Comparison of ENCODE assay signal across 2 cellular contexts in the genomic region with DNA sequence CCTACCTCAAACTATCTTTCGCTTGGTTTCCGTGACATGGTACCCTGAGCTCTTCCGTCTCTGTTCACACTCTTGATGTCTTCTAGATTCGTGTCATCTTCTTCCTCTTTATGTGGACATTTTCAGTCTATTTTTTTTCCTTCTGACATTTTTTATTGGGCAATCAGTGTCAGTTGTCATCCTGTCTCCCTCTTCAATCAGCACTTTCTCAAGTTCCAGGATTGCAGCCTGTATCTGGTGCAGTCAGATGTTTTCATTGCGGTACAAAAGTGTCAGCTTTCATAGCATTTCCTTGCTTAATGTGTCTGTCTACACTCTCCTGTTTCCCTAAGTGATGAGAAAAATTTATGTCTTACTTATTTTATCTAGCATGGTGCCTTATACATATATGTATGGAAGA.
A peak's percentile ranks its signal among the peaks of the same experiment; 100 is the strongest.
TF ChIP-seq lines count a peak whose summit lies in the region.

No MANE protein-coding gene starts in this region.

TF ChIP-seq in K562, 482 proteins besides CTCF, POLR2A, EP300 and RAD21:
- TF ChIP-seq CEBPB (tag; IDR thresholded peaks at IDR 0.05) (peak; percentile 45), YY1 (IDR thresholded peaks at IDR 0.05; ENCODE audit: borderline replicate concordance in 1 of 3, control insufficient read depth in 1 of 3, extremely low read depth in 1 of 3, insufficient read depth in 3 of 3, insufficient read length in 1 of 3, insufficient replicate concordance in 2 of 3, low read depth in 1 of 3, low read length in 2 of 3) (no peak), BDP1 (IDR thresholded peaks at IDR 0.05; ENCODE audit: insufficient read depth, insufficient read length) (no peak), ZBTB7A (IDR thresholded peaks at IDR 0.05; ENCODE audit: borderline replicate concordance, control insufficient read depth, low read depth, low read length) (no peak), MEIS2 (IDR thresholded peaks at IDR 0.05; ENCODE audit: partially characterized antibody) (peak; percentile 74), TCF3 (CRISPR knock-in tag; IDR thresholded peaks at IDR 0.05) (peak; percentile 39; the same call in 1 of the 2 replicates), ZNF644 (tag; IDR thresholded peaks at IDR 0.05; ENCODE audit: low read depth) (no peak), ASH1L (IDR thresholded peaks at IDR 0.05; ENCODE audit: borderline replicate concordance, low read depth, partially characterized antibody) (no peak), SMAD4 (CRISPR knock-in tag; conservative IDR thresholded peaks at IDR 0.05) (no peak), SNRNP70 (optimal IDR thresholded peaks at IDR 0.05; ENCODE audit: low read depth, low read length) (no peak), POLR2G (IDR thresholded peaks at IDR 0.05; ENCODE audit: low read depth, low read length) (no peak), CEBPG (CRISPR knock-in tag; IDR thresholded peaks at IDR 0.05) (no peak), CEBPG (tag; conservative IDR thresholded peaks at IDR 0.05 in 1 of 2, IDR thresholded peaks at IDR 0.05 in 1 of 2) (peak in 1 of 2 experiments; percentile 43; a peak in 2 of 4 replicates), GATAD2A (IDR thresholded peaks at IDR 0.05) (no peak)
- TF ChIP-seq, protein P1, sequence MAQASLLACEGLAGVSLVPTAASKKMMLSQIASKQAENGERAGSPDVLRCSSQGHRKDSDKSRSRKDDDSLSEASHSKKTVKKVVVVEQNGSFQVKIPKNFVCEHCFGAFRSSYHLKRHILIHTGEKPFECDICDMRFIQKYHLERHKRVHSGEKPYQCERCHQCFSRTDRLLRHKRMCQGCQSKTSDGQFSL (CRISPR knock-in tag; IDR thresholded peaks at IDR 0.05) = no peak
- TF ChIP-seq, protein P1 (tag; IDR thresholded peaks at IDR 0.05) = no peak
- TF ChIP-seq, protein P2, sequence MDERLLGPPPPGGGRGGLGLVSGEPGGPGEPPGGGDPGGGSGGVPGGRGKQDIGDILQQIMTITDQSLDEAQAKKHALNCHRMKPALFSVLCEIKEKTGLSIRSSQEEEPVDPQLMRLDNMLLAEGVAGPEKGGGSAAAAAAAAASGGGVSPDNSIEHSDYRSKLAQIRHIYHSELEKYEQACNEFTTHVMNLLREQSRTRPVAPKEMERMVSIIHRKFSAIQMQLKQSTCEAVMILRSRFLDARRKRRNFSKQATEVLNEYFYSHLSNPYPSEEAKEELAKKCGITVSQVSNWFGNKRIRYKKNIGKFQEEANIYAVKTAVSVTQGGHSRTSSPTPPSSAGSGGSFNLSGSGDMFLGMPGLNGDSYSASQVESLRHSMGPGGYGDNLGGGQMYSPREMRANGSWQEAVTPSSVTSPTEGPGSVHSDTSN (CRISPR knock-in tag; IDR thresholded peaks at IDR 0.05; ENCODE audit: low read depth) = no peak
- TF ChIP-seq, protein P2 (tag; conservative IDR thresholded peaks at IDR 0.05; ENCODE audit: low read depth) = peak; percentile 74
- TF ChIP-seq, protein P3, sequence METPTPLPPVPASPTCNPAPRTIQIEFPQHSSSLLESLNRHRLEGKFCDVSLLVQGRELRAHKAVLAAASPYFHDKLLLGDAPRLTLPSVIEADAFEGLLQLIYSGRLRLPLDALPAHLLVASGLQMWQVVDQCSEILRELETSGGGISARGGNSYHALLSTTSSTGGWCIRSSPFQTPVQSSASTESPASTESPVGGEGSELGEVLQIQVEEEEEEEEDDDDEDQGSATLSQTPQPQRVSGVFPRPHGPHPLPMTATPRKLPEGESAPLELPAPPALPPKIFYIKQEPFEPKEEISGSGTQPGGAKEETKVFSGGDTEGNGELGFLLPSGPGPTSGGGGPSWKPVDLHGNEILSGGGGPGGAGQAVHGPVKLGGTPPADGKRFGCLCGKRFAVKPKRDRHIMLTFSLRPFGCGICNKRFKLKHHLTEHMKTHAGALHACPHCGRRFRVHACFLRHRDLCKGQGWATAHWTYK (CRISPR knock-in tag; IDR thresholded peaks at IDR 0.05) = no peak
- TF ChIP-seq, protein P4, sequence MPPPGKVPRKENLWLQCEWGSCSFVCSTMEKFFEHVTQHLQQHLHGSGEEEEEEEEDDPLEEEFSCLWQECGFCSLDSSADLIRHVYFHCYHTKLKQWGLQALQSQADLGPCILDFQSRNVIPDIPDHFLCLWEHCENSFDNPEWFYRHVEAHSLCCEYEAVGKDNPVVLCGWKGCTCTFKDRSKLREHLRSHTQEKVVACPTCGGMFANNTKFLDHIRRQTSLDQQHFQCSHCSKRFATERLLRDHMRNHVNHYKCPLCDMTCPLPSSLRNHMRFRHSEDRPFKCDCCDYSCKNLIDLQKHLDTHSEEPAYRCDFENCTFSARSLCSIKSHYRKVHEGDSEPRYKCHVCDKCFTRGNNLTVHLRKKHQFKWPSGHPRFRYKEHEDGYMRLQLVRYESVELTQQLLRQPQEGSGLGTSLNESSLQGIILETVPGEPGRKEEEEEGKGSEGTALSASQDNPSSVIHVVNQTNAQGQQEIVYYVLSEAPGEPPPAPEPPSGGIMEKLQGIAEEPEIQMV (tag; conservative IDR thresholded peaks at IDR 0.05; ENCODE audit: low read depth) = no peak
TF ChIP-seq in K562: peak in this region for 5.

TF ChIP-seq in neural cell, 6 proteins besides CTCF, POLR2A, EP300 and RAD21:
- TF ChIP-seq POLR2AphosphoS5 (IDR thresholded peaks at IDR 0.05) (peak; percentile 65), TAF1 (IDR thresholded peaks at IDR 0.05; ENCODE audit: low read depth) (no peak)
